Comparison of ENCODE assay signal across 11 cellular contexts in the genomic region with DNA sequence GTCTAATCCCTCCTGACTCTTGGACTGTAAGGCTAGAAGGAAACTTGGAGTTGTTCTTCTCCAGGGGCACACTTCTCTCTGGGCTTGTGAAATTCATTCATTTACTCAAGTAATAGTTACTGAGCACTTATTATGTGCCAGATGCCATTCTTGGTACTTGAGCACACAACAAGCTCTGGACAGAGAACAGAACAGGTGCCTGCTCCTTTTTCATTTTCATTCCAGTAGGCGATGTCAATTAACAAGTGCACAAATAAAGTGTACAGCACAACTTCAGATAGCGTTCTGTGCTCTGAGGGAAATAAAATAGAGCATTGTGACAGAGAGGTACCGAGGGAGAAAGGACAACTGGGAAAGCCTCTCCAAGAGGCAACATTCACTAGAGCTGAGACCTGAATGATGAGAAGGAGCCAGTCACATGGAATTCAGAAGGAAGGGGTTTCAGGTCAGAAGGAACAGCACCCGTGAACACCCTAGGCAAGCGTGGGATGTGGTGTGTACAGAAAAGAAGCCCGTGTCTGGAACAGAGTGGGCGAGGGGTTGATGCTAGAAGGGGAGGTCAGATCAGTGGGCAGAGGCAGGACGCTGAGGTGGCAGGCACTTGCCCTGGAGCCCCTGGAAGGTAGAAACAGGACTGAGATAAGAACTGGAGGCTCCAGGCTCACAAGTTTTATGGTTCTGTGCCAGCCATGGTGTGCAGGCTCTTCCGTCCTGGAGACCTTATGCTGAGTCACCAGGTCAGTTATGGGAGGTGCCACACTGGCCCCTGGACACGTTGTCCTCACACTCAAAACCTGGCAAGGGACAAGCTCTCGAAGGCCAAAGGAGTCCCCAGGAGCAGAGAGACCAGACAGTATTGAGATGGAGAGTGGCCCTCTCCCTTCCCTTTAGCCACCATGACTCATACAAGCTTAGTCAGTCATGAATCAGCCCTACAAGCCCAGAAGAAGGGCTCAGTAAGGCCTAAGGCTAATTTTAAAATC. TPM values are rescaled to one million over a fixed set of nuclear protein-coding genes. Genes with fewer than 3 reads are reported as not detected.
DNase-seq lines count a peak whose midpoint lies in the region; ATAC-seq, FAIRE-seq and TF ChIP-seq lines count a peak whose summit lies in the region.
"Had no signal": no experiment of that assay in that cellular context is flagged by ENCODE, and none has a peak within 500 bp of the region (broad histone marks: within the 10 kb centered on the region; RNA-seq: fewer than 3 reads in every experiment).

No MANE protein-coding gene starts in this region.

- peaks cover 21% of the 10 kb centered on the region for H3K4me1 ChIP-seq in A549
- H3K4me1 ChIP-seq in HepG2 (ENCODE audit: insufficient read depth, low read length): peaks cover 24% of the 10 kb centered on the region

- H3K27ac ChIP-seq in A549: peak overlapping the region; percentile 73 to 78
- no peak overlapping the region for H3K27ac ChIP-seq in HepG2 (ENCODE audit: extremely low read length, insufficient read depth, low read length)
- H3K27ac ChIP-seq: BLaER1 treated with 17β-estradiol and CSF1 and Interleukin-3, amounts not matched to agents 10 nM and 100 nM had no signal

- POLR2A ChIA-PET in A549 (lab: Yijun Ruan, JAX) (no interaction called here), MCF 10A (lab: Yijun Ruan, JAX) (interaction anchor here (0.7 to 8.6 kb wide), 11 partner anchors 8 to 324 kb away, joined by 3 to 114 read pairs (median 4); partner anchors contain the start of gene ABLIM3), HepG2 (lab: Yijun Ruan, JAX) (no interaction called here)
- POLR2A ChIA-PET in activated CD8-positive, alpha-beta T cell treated with anti-CD3 and anti-CD28 coated beads for 36 hours (lab: Charles Lee): no interaction called here

- H3K4me2 ChIP-seq in A549: peak overlapping the region; percentile 35
- H3K4me2 ChIP-seq in HepG2 (ENCODE audit: low read depth, low read length): no peak overlapping the region; the same call in 1 of the 2 replicates

- TF ChIP-seq EP300 in A549 (IDR thresholded peaks at IDR 0.05) (no peak), HepG2 (IDR thresholded peaks at IDR 0.05; ENCODE audit: low read depth in 2 of 2, low read length in 2 of 2) (no peak), HepG2 (CRISPR knock-in tag; IDR thresholded peaks at IDR 0.05; ENCODE audit: borderline replicate concordance) (no peak)

- H3K27ac Mint-ChIP-seq in MCF 10A (ENCODE audit: low read depth, unreplicated experiment): peak overlapping the region; percentile 88
- H3K27ac Mint-ChIP-seq in activated CD8-positive, alpha-beta T cell treated with anti-CD3 and anti-CD28 coated beads for 36 hours: no peak overlapping the region

- intact Hi-C loops in MCF 10A (cut with micrococcal nuclease) (loop anchor here (5.0 kb wide), 1 partner anchor 428 kb away; no protein-coding TSS in a partner anchor), HepG2 (cut with micrococcal nuclease; ENCODE audit: unreplicated experiment) (no loop called here)
- intact Hi-C loops in activated CD8-positive, alpha-beta T cell treated with anti-CD3 and anti-CD28 coated beads for 36 hours (cut with micrococcal nuclease): no loop called here

- no peaks in the 10 kb centered on the region for H3K9me3 Mint-ChIP-seq in MCF 10A (ENCODE audit: unreplicated experiment)
- no peaks in the 10 kb centered on the region for H3K9me3 Mint-ChIP-seq in activated CD8-positive, alpha-beta T cell treated with anti-CD3 and anti-CD28 coated beads for 36 hours

- TF ChIP-seq CTCF in A549 (IDR thresholded peaks at IDR 0.05) (no peak), MCF 10A (IDR thresholded peaks at IDR 0.05; ENCODE audit: unreplicated experiment) (no peak), HepG2 (CRISPR knock-in tag; IDR thresholded peaks at IDR 0.05) (no peak)
- TF ChIP-seq CTCF in activated CD8-positive, alpha-beta T cell treated with anti-CD3 and anti-CD28 coated beads for 36 hours (IDR thresholded peaks at IDR 0.05): no peak

- no peaks in the 10 kb centered on the region for H3K9me3 ChIP-seq in A549
- H3K9me3 ChIP-seq in HepG2 (ENCODE audit: low read length): no peaks in the 10 kb centered on the region
- H3K9me3 ChIP-seq: BLaER1 treated with 17β-estradiol and CSF1 and Interleukin-3, amounts not matched to agents 10 nM and 100 nM had no signal

- H3K4me3 ChIP-seq in A549: no peak overlapping the region
- H3K4me3 ChIP-seq in HepG2 (replicated peaks in 1 of 3; ENCODE audit: insufficient read depth in 1 of 3, low read depth in 2 of 3, low read length in 3 of 3): no peak overlapping the region
- H3K4me3 ChIP-seq: BLaER1 treated with 17β-estradiol and CSF1 and Interleukin-3, amounts not matched to agents 10 nM and 100 nM had no signal

- H3K9ac ChIP-seq in HepG2 (ENCODE audit: insufficient read depth, low read depth, low read length): no peak overlapping the region
- H3K9ac ChIP-seq: BLaER1 treated with 17β-estradiol and CSF1 and Interleukin-3, amounts not matched to agents 10 nM and 100 nM had no signal

- CTCF ChIA-PET in A549 (lab: Yijun Ruan, JAX) (interaction anchor here (0.5 to 5.7 kb wide), 7 partner anchors 17 to 400 kb away, joined by 3 to 79 read pairs (median 3); no protein-coding TSS in a partner anchor), MCF 10A (lab: Yijun Ruan, JAX) (interaction anchor here (0.5 to 18.5 kb wide), 16 partner anchors 8 to 988 kb away, joined by 3 to 426 read pairs (median 3); partner anchors contain the start of gene ABLIM3), HepG2 (lab: Yijun Ruan, JAX; ENCODE audit: low intra/inter-chr PET ratio, low total read pairs) (interaction anchor here (1.0 kb wide), 1 partner anchor 95 kb away, joined by 4 read pairs; no protein-coding TSS in a partner anchor)
- CTCF ChIA-PET in activated CD8-positive, alpha-beta T cell treated with anti-CD3 and anti-CD28 coated beads for 36 hours (lab: Charles Lee): no interaction called here

- TF ChIP-seq RAD21 in A549 (conservative IDR thresholded peaks at IDR 0.05 in 1 of 2, IDR thresholded peaks at IDR 0.05 in 1 of 2): no peak
- TF ChIP-seq RAD21 in HepG2 (CRISPR knock-in tag; IDR thresholded peaks at IDR 0.05): no peak

- H4K20me1 ChIP-seq in HepG2 (ENCODE audit: insufficient read depth, low read length): no peaks in the 10 kb centered on the region
- H4K20me1 ChIP-seq: BLaER1 treated with 17β-estradiol and CSF1 and Interleukin-3, amounts not matched to agents 10 nM and 100 nM had no signal

- ATAC-seq in A549: peak; percentile 92 to 96
- peak; percentile 41; the same call in 2 of the 3 replicates for ATAC-seq in HepG2
- no peak for ATAC-seq in HG03354 (IDR thresholded peaks at IDR 0.05; ENCODE audit: poor library complexity, severe bottlenecking, unreplicated experiment)
- no peak for ATAC-seq in activated CD8-positive, alpha-beta T cell treated with anti-CD3 and anti-CD28 coated beads for 36 hours

- H2AFZ ChIP-seq in HepG2 (ENCODE audit: low read length): no peak overlapping the region

- FAIRE-seq in A549 (lab: Jason Lieb, UNC) (no peak), HepG2 (lab: Jason Lieb, UNC) (no peak)
- FAIRE-seq: TTC549 had no signal

- peaks cover 70% of the 10 kb centered on the region for H3K4me1 Mint-ChIP-seq in MCF 10A (ENCODE audit: insufficient read depth, unreplicated experiment)
- no peaks in the 10 kb centered on the region for H3K4me1 Mint-ChIP-seq in activated CD8-positive, alpha-beta T cell treated with anti-CD3 and anti-CD28 coated beads for 36 hours (ENCODE audit: low read depth)

- no TSS peak for BruUV-seq in MCF 10A (replicated peaks; lab: Mats Ljungman, UMichigan)
- BruUV-seq in HepG2 (replicated peaks; lab: Mats Ljungman, UMichigan): no TSS peak

- in situ Hi-C loops in HepG2 (cut with HindIII; ENCODE audit: extremely low pct_ligation_motif_present, low pct_unique_long_range_greater_than_20kb): loop anchor here (25.0 kb wide), 1 partner anchor 428 kb away; the partner anchor contains the start of gene CSNK1A1

- TF ChIP-seq POLR2A in A549 (IDR thresholded peaks at IDR 0.05; ENCODE audit: low read length): no peak
- TF ChIP-seq POLR2A in HepG2 (IDR thresholded peaks at IDR 0.05; ENCODE audit: insufficient read depth in 1 of 2, low read depth in 2 of 2, low read length in 2 of 2): no peak

- H3K79me2 ChIP-seq in HepG2 (ENCODE audit: insufficient read depth, low read length): no peaks in the 10 kb centered on the region

- peak overlapping the region; percentile 33 for H3K4me3 Mint-ChIP-seq in MCF 10A (ENCODE audit: unreplicated experiment)
- no peak overlapping the region for H3K4me3 Mint-ChIP-seq in activated CD8-positive, alpha-beta T cell treated with anti-CD3 and anti-CD28 coated beads for 36 hours

- DNase-seq in A549 (ENCODE audit: low read depth in 1 of 2, low spot score in 1 of 2) (peak; percentile 62 to 72), HUDEP-2 (lab: John Stamatoyannopoulos, UW; ENCODE audit: unreplicated experiment in 76 of 76) (peak in 56 of 76 experiments; percentile 5 to 76 (median 35)), MCF 10A (ENCODE audit: unreplicated experiment) (peak; percentile 99), HepG2 (ENCODE audit: low spot score) (no peak), NCI-H2196 (lab: John Stamatoyannopoulos, UW; ENCODE audit: unreplicated experiment) (no peak), NCI-H2029 (lab: John Stamatoyannopoulos, UW) (no peak)
- DNase-seq in activated CD8-positive, alpha-beta T cell treated with anti-CD3 and anti-CD28 coated beads for 36 hours: no peak
- DNase-seq: central memory CD4-positive, alpha-beta T cell had no signal

- peaks cover 0 to 11% of the 10 kb centered on the region in 2 experiments; a peak in 2 of 5 replicates for H3K27me3 ChIP-seq in HepG2 (ENCODE audit: control insufficient read depth in 1 of 2, insufficient read depth in 2 of 2, low read length in 2 of 2)
- H3K27me3 ChIP-seq: BLaER1 treated with 17β-estradiol and CSF1 and Interleukin-3, amounts not matched to agents 10 nM and 100 nM had no signal

- WGBS in A549 (ENCODE audit: missing lambda C conversion rate): 56% methylated on average over 11 of the region's 11 CpGs
- WGBS in HepG2 (ENCODE audit: low lambda C conversion rate): 19% methylated on average over 11 of the region's 11 CpGs

- no peaks in the 10 kb centered on the region for H3K36me3 Mint-ChIP-seq in MCF 10A (ENCODE audit: insufficient read depth, unreplicated experiment)
- no peaks in the 10 kb centered on the region for H3K36me3 Mint-ChIP-seq in activated CD8-positive, alpha-beta T cell treated with anti-CD3 and anti-CD28 coated beads for 36 hours (ENCODE audit: low read depth)

- H3K36me3 ChIP-seq in HepG2 (replicated peaks in 1 of 2; ENCODE audit: control insufficient read depth in 1 of 2, insufficient read depth in 2 of 2, low read length in 2 of 2): no peaks in the 10 kb centered on the region
- H3K36me3 ChIP-seq: BLaER1 treated with 17β-estradiol and CSF1 and Interleukin-3, amounts not matched to agents 10 nM and 100 nM had no signal

- no peaks in the 10 kb centered on the region for H3K27me3 Mint-ChIP-seq in MCF 10A (ENCODE audit: insufficient read depth, unreplicated experiment)
- peaks cover 13% of the 10 kb centered on the region for H3K27me3 Mint-ChIP-seq in activated CD8-positive, alpha-beta T cell treated with anti-CD3 and anti-CD28 coated beads for 36 hours

RNA-seq across cellular contexts. Expression of gene ABLIM3, which starts 7.2 kb away (rescaled TPM):
- polyA plus RNA-seq in A549 (2011; rRNA removed) (2.7 and 3.5 TPM in 2 replicates), A549 (2017; fragmentation: RNase III; extraction: RNeasy Plus Mini Kit Qiagen cat#74134 plus additional on column Dnase treatment) (3.0 to 4.0 TPM (median 3.6 TPM) in 3 replicates), HepG2 (2011; rRNA removed) (6.3 and 9.7 TPM in 2 replicates)
- polyA plus RNA-seq in A549 (2012; cell fraction: cytosol; rRNA removed): 2.0 and 2.4 TPM in 2 replicates
- polyA plus RNA-seq in A549 (2012; cell fraction: nucleus; rRNA removed): 3.5 and 4.4 TPM in 2 replicates
- polyA minus RNA-seq in A549 (2011; rRNA and poly(A)+ RNA removed): 6.4 and 7.7 TPM in 2 replicates
- total RNA-seq in MCF 10A (2022) (168 and 206 TPM in 2 replicates), HepG2 (2016; rRNA removed; fragmentation: Illumina TruSeq; extraction: Trizol) (0.53 and 0.67 TPM in 2 replicates)
- total RNA-seq in HepG2 (2016; cell fraction: cytosol; rRNA removed; fragmentation: Illumina TruSeq; extraction: Trizol; ENCODE audit: low read depth): 0.26 and 0.61 TPM in 2 replicates
- total RNA-seq in HepG2 (2016; cell fraction: insoluble cytoplasmic fraction; rRNA removed; fragmentation: Illumina TruSeq; extraction: Trizol): 0.61 and 0.63 TPM in 2 replicates
- 0.90 and 0.93 TPM in 2 replicates for total RNA-seq in HepG2 (2016; cell fraction: membrane; rRNA removed; fragmentation: Illumina TruSeq; extraction: Trizol)
- total RNA-seq in HepG2 (2016; cell fraction: nucleus; rRNA removed; fragmentation: Illumina TruSeq; extraction: Trizol): 0.72 and 1.0 TPM in 2 replicates
- polyA plus RNA-seq in HepG2 (2011; cell fraction: cytosol; rRNA removed): 4.9 and 6.0 TPM in 2 replicates
- polyA plus RNA-seq in HepG2 (2011; cell fraction: nucleus; rRNA removed): 24.1 and 26.3 TPM in 2 replicates
- polyA plus RNA-seq in HepG2 (2012): 10.3 and 13.7 TPM in 2 replicates
- polyA plus RNA-seq in HepG2 (2016; cell fraction: cytosol; fragmentation: Illumina TruSeq; extraction: Trizol; ENCODE audit: low read depth): 0.49 and 0.66 TPM in 2 replicates
- polyA plus RNA-seq in HepG2 (2016; cell fraction: insoluble cytoplasmic fraction; fragmentation: Illumina TruSeq; extraction: Trizol; ENCODE audit: low read depth): 0.87 and 1.1 TPM in 2 replicates
- 1.1 and 1.4 TPM in 2 replicates for polyA plus RNA-seq in HepG2 (2016; cell fraction: membrane; fragmentation: Illumina TruSeq; extraction: Trizol; ENCODE audit: low read depth)
- 1.6 and 2.5 TPM in 2 replicates for polyA plus RNA-seq in HepG2 (2016; cell fraction: nucleus; fragmentation: Illumina TruSeq; extraction: Trizol; ENCODE audit: insufficient read depth, low read depth)
- polyA minus RNA-seq in HepG2 (2011; rRNA and poly(A)+ RNA removed; ENCODE audit: low replicate concordance): 3.1 and 22.0 TPM in 2 replicates
- polyA minus RNA-seq in HepG2 (2011; cell fraction: cytosol; rRNA and poly(A)+ RNA removed): 2.4 and 4.0 TPM in 2 replicates
- 15.7 and 24.0 TPM in 2 replicates for polyA minus RNA-seq in HepG2 (2011; cell fraction: nucleus; rRNA and poly(A)+ RNA removed)
- total RNA-seq in activated CD8-positive, alpha-beta T cell treated with anti-CD3 and anti-CD28 coated beads for 36 hours: not detected

Comparison
In these comparisons a context has a peak if more than half of its experiments do, and no peak if none do; other contexts are left out.
1. ATAC-seq: peak in A549 (2 of 2) and HepG2 (single experiment); none in HG03354 (single experiment) and activated CD8-positive, alpha-beta T cell treated with anti-CD3 and anti-CD28 coated beads for 36 hours (single experiment).
2. DNase-seq: peak in A549 (2 of 2), HUDEP-2 (56 of 76) and MCF 10A (single experiment); none in HepG2 (single experiment), NCI-H2196 (single experiment), NCI-H2029 (single experiment) and activated CD8-positive, alpha-beta T cell treated with anti-CD3 and anti-CD28 coated beads for 36 hours (single experiment).
3. RNA of gene ABLIM3, which starts 7.2 kb away (total RNA-seq): 168 to 206 TPM in MCF 10A; 0.26 to 1.0 TPM in HepG2 and not detected in activated CD8-positive, alpha-beta T cell treated with anti-CD3 and anti-CD28 coated beads for 36 hours; every median in the first group is over 10 times any median in the second.
4. Of the 38 proteins assayed by ChIP-seq in both HepG2 and A549: peak only in HepG2: none; only in A549: JUNB and MAX; in both: FOSL2; in neither: 34; mixed calls (peak in some experiments, not most) for 1.